ENCODE assay signal across 13 cellular contexts in genomic region chr22:45211435-45211834, GRCh38. TPM values are rescaled to one million over a fixed set of nuclear protein-coding genes. Genes with fewer than 3 reads are reported as not detected.
DNase-seq lines count a peak whose midpoint lies in the region; ATAC-seq, FAIRE-seq and TF ChIP-seq lines count a peak whose summit lies in the region.
"Had no signal": no experiment of that assay in that cellular context is flagged by ENCODE, and none has a peak within 500 bp of the region (broad histone marks: within the 10 kb centered on the region; RNA-seq: fewer than 3 reads in every experiment).

No MANE protein-coding gene starts in this region.

- no peak overlapping the region for H3K14ac ChIP-seq in H9 (ENCODE audit: insufficient read depth, low read length)

- no peak overlapping the region for H3T11ph ChIP-seq in H9 (ENCODE audit: low read length)

- no peaks in the 10 kb centered on the region for H3K27me3 ChIP-seq in H9 (ENCODE audit: insufficient read depth, low read length)
- no peaks in the 10 kb centered on the region for H3K27me3 ChIP-seq in astrocyte (ENCODE audit: insufficient read depth, low read length)
- no peaks in the 10 kb centered on the region for H3K27me3 ChIP-seq in thoracic aorta (replicated peaks; ENCODE audit: insufficient read depth)
- H3K27me3 ChIP-seq: neutrophil had no signal

- no peak overlapping the region for H2BK12ac ChIP-seq in H9 (ENCODE audit: insufficient read length, low read depth, low read length)

- H3K9me3 Mint-ChIP-seq in H9 (no peaks in the 10 kb centered on the region), astrocyte (ENCODE audit: unreplicated experiment) (no peaks in the 10 kb centered on the region), mesothelial cell of epicardium (no peaks in the 10 kb centered on the region), nephron progenitor cell (no peaks in the 10 kb centered on the region)
- H3K9me3 Mint-ChIP-seq: activated naive CD4-positive, alpha-beta T cell treated with anti-CD3 and anti-CD28 coated beads, Interleukin-2, amount 10 ng/mL, durations not matched to agents 7 days and 5 days had no signal

- peak; percentile 66 for FAIRE-seq in astrocyte (lab: Jason Lieb, UNC)
- FAIRE-seq: GM19239 had no signal

- H2BK120ac ChIP-seq in H9 (ENCODE audit: low read depth, low read length, poor library complexity, severe bottlenecking): no peak overlapping the region

- H3K36me3 Mint-ChIP-seq in H9 (ENCODE audit: insufficient read depth in 1 of 3, low read depth in 3 of 3) (peaks cover 0 to 15% (median 3%) of the 10 kb centered on the region in 3 experiments; a peak in 6 of 7 replicates), astrocyte (ENCODE audit: low read depth, unreplicated experiment) (peaks cover 4% of the 10 kb centered on the region), mesothelial cell of epicardium (peaks cover 2% of the 10 kb centered on the region), nephron progenitor cell (ENCODE audit: low read depth) (no peaks in the 10 kb centered on the region)
- H3K36me3 Mint-ChIP-seq: activated naive CD4-positive, alpha-beta T cell treated with anti-CD3 and anti-CD28 coated beads, Interleukin-2, amount 10 ng/mL, durations not matched to agents 7 days and 5 days had no signal

- H3K23me2 ChIP-seq in H9 (ENCODE audit: insufficient read length, low read depth, low read length, poor library complexity, severe bottlenecking): no peaks in the 10 kb centered on the region

- H4K20me1 ChIP-seq in H9 (ENCODE audit: control insufficient read depth, insufficient read depth, insufficient read length) (no peaks in the 10 kb centered on the region), astrocyte (ENCODE audit: insufficient read depth, low read length) (peaks cover 14% of the 10 kb centered on the region)

- H3K4me3 ChIP-seq in astrocyte (ENCODE audit: insufficient read depth, low read depth, low read length) (no peak overlapping the region), thoracic aorta (peak overlapping the region; percentile 78)

- no peak overlapping the region for H2BK15ac ChIP-seq in H9 (ENCODE audit: low read depth, low read length)

- H2AFZ ChIP-seq in H9 (ENCODE audit: low read length): no peak overlapping the region
- no peak overlapping the region for H2AFZ ChIP-seq in astrocyte (ENCODE audit: low read depth, low read length)

- H3K27ac ChIP-seq in H9 (ENCODE audit: insufficient read length, low read depth, low read length) (no peak overlapping the region), astrocyte (ENCODE audit: low read depth, low read length) (peak overlapping the region; percentile 84), thoracic aorta (peak overlapping the region in 1 of 2 donors; percentile 74)
- H3K27ac ChIP-seq: neutrophil had no signal

- H3K27me3 Mint-ChIP-seq in H9 (ENCODE audit: low read depth): no peaks in the 10 kb centered on the region; the same call in none of the 2 replicates
- H3K27me3 Mint-ChIP-seq in astrocyte (ENCODE audit: low read depth, unreplicated experiment): no peaks in the 10 kb centered on the region
- H3K27me3 Mint-ChIP-seq in mesothelial cell of epicardium (ENCODE audit: low read depth): peaks cover 11% of the 10 kb centered on the region
- H3K27me3 Mint-ChIP-seq in nephron progenitor cell (ENCODE audit: low read depth, poor library complexity): peaks cover 17% of the 10 kb centered on the region
- H3K27me3 Mint-ChIP-seq: activated naive CD4-positive, alpha-beta T cell treated with anti-CD3 and anti-CD28 coated beads, Interleukin-2, amount 10 ng/mL, durations not matched to agents 7 days and 5 days had no signal

- H2AK5ac ChIP-seq in H9 (ENCODE audit: insufficient read length, low read length): no peak overlapping the region

- H2BK20ac ChIP-seq in H9 (ENCODE audit: low read depth, low read length, poor library complexity, severe bottlenecking): no peak overlapping the region

- TF ChIP-seq CTCF in H9 (conservative IDR thresholded peaks at IDR 0.05) (no peak), astrocyte (IDR thresholded peaks at IDR 0.05; ENCODE audit: insufficient read depth, low read depth, low read length) (no peak), mesothelial cell of epicardium (IDR thresholded peaks at IDR 0.05; ENCODE audit: unreplicated experiment) (no peak), thoracic aorta (IDR thresholded peaks at IDR 0.05) (no peak), nephron progenitor cell (IDR thresholded peaks at IDR 0.05) (no peak)

- peaks cover 17 to 46% of the 10 kb centered on the region in 2 experiments for H3K4me1 Mint-ChIP-seq in H9
- H3K4me1 Mint-ChIP-seq in astrocyte (ENCODE audit: low read depth, unreplicated experiment): peaks cover 42% of the 10 kb centered on the region
- H3K4me1 Mint-ChIP-seq in mesothelial cell of epicardium: peaks cover 34% of the 10 kb centered on the region
- H3K4me1 Mint-ChIP-seq in nephron progenitor cell: peaks cover 68% of the 10 kb centered on the region
- H3K4me1 Mint-ChIP-seq: activated naive CD4-positive, alpha-beta T cell treated with anti-CD3 and anti-CD28 coated beads, Interleukin-2, amount 10 ng/mL, durations not matched to agents 7 days and 5 days had no signal

- H3K4me2 ChIP-seq in H9 (ENCODE audit: insufficient read depth, insufficient read length, low read length) (no peak overlapping the region), astrocyte (ENCODE audit: low read length) (peak overlapping the region; percentile 83)

- H4K91ac ChIP-seq in H9 (ENCODE audit: insufficient read length, low read depth, low read length): no peak overlapping the region

- ATAC-seq in thoracic aorta (ENCODE audit: insufficient number of reproducible peaks, low FRiP score, low read depth): no peak

- H3K4ac ChIP-seq in H9 (ENCODE audit: low read depth, low read length): no peak overlapping the region

- no peak overlapping the region for H3K18ac ChIP-seq in H9 (ENCODE audit: insufficient read length, low read depth, low read length)

- peak overlapping the region in 2 of 3 experiments; percentile 14 to 46; a peak in 2 of 7 replicates for H3K27ac Mint-ChIP-seq in H9
- H3K27ac Mint-ChIP-seq in astrocyte (ENCODE audit: unreplicated experiment): peak overlapping the region; percentile 78
- H3K27ac Mint-ChIP-seq in mesothelial cell of epicardium: peak overlapping the region; percentile 53
- no peak overlapping the region for H3K27ac Mint-ChIP-seq in nephron progenitor cell
- H3K27ac Mint-ChIP-seq: activated naive CD4-positive, alpha-beta T cell treated with anti-CD3 and anti-CD28 coated beads, Interleukin-2, amount 10 ng/mL, durations not matched to agents 7 days and 5 days had no signal

- no peak for DNase-seq in H9
- no peak for DNase-seq in astrocyte (ENCODE audit: low read depth)
- no peak for DNase-seq in mesothelial cell of epicardium (ENCODE audit: low spot score in 2 of 2, unreplicated experiment in 2 of 2)
- no peak for DNase-seq in thoracic aorta (ENCODE audit: low spot score)
- no peak for DNase-seq in NCI-H1694 treated with DMSO at 0.1 percent for 48 hours (lab: John Stamatoyannopoulos, UW)
- DNase-seq in nephron progenitor cell: no peak
- no peak for DNase-seq in KBM-7
- DNase-seq: activated CD8-positive, alpha-beta memory T cell treated with anti-CD3 and anti-CD28 coated beads for 24 hours; activated naive CD4-positive, alpha-beta T cell treated with anti-CD3 and anti-CD28 coated beads, Interleukin-2, amount 10 ng/mL, durations not matched to agents 7 days and 5 days; left colon; OCI-M1 had no signal

- H3K4me1 ChIP-seq in H9 (ENCODE audit: insufficient read depth, low read length) (0 out of 2 replicates have a peak, but pooled peaks cover 2% of the 10 kb centered on the region), astrocyte (ENCODE audit: insufficient read depth, low read length) (peaks cover 43% of the 10 kb centered on the region), thoracic aorta (ENCODE audit: control insufficient read depth in 1 of 2, low read depth in 2 of 2) (peaks cover 18 to 62% of the 10 kb centered on the region in 2 donors)

- H3K79me2 ChIP-seq in H9 (ENCODE audit: insufficient read depth, low read length) (no peaks in the 10 kb centered on the region; the same call in 1 of the 2 replicates), astrocyte (ENCODE audit: insufficient read depth, low read length) (peaks cover 11% of the 10 kb centered on the region)

- no peaks in the 10 kb centered on the region for H3K36me3 ChIP-seq in astrocyte (ENCODE audit: insufficient read depth, low read length)
- no peaks in the 10 kb centered on the region for H3K36me3 ChIP-seq in thoracic aorta

- in situ Hi-C loops in KBM-7 (cut with MboI; ENCODE audit: low pct_unique_long_range_greater_than_20kb, low sequenced_read_pairs): no loop called here

- no peak overlapping the region for H4K5ac ChIP-seq in H9 (ENCODE audit: insufficient read length, low read depth, low read length)

- no peak overlapping the region for H2BK5ac ChIP-seq in H9 (ENCODE audit: insufficient read length, low read length)

- no peak overlapping the region for H3K23ac ChIP-seq in H9 (ENCODE audit: insufficient read length, low read depth, low read length)

- H3K4me3 Mint-ChIP-seq in H9 (no peak overlapping the region), astrocyte (ENCODE audit: unreplicated experiment) (peak overlapping the region; percentile 75), mesothelial cell of epicardium (no peak overlapping the region), nephron progenitor cell (no peak overlapping the region)
- H3K4me3 Mint-ChIP-seq: activated naive CD4-positive, alpha-beta T cell treated with anti-CD3 and anti-CD28 coated beads, Interleukin-2, amount 10 ng/mL, durations not matched to agents 7 days and 5 days had no signal

- no peak overlapping the region for H3K9ac ChIP-seq in H9 (ENCODE audit: extremely low read depth, insufficient read length, low read length)
- peak overlapping the region; percentile 80 for H3K9ac ChIP-seq in astrocyte (ENCODE audit: low read length)

- no CpG with 5 or more reads among the region's 8 CpGs for WGBS in H9 (ENCODE audit: extremely low coverage, insufficient read length, low lambda C conversion rate)

- H3K79me1 ChIP-seq in H9 (ENCODE audit: insufficient read depth, low read depth, low read length, poor library complexity, severe bottlenecking): no peaks in the 10 kb centered on the region

- H3K9me3 ChIP-seq in H9 (ENCODE audit: control insufficient read depth, low read depth, low read length) (no peaks in the 10 kb centered on the region), astrocyte (ENCODE audit: insufficient read depth, low read depth, low read length) (no peaks in the 10 kb centered on the region), thoracic aorta (no peaks in the 10 kb centered on the region)
- H3K9me3 ChIP-seq: neutrophil had no signal

- no peak overlapping the region for H3K56ac ChIP-seq in H9 (ENCODE audit: insufficient read length, low read depth, low read length)

- no peak overlapping the region for H4K8ac ChIP-seq in H9 (replicated peaks; ENCODE audit: insufficient read length, low read depth, low read length)

RNA-seq across cellular contexts. Expression of gene KIAA0930, which starts 29.3 kb away (rescaled TPM):
- 45.3 and 46.2 TPM in 2 replicates for total RNA-seq in H9 (2021)
- 107 and 117 TPM in 2 replicates for total RNA-seq in astrocyte
- total RNA-seq in mesothelial cell of epicardium: 31.1 to 32.1 TPM (median 31.4 TPM) in 3 replicates
- 10 to 100 TPM; 76.9 to 99.1 TPM for total RNA-seq in thoracic aorta

RNA-seq across cellular contexts. Expression of gene NUP50, which starts 47.7 kb away (rescaled TPM):
- total RNA-seq in H9 (2021) (125 and 134 TPM in 2 replicates), astrocyte (49.6 and 56.4 TPM in 2 replicates), mesothelial cell of epicardium (45.8 to 54.6 TPM (median 52.9 TPM) in 3 replicates), thoracic aorta (10 to 100 TPM; 27.8 to 31.6 TPM)
